In the genomic region with DNA sequence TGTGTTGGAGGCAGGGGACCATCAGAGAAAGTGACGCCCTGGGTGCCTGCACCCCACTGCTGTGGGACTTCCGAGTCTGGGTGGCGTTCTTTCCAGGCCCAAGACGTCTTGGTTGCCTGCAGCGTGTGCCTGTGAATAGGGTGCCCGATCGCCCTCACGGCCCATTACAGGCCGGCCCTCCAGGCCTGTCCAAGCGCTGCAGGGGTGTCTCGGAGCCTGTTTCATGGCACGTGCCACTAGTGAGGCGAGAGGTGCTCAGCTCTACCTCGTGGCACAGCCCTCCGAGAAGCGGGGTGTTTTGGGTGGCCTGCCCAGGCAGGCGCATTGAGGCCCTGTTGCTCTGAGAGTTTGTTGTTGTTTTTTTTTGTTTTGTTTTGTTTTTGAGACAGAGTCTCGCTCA, we compare ENCODE assay signal across 18 cellular contexts. TPM values are rescaled to one million over a fixed set of nuclear protein-coding genes. Genes with fewer than 3 reads are reported as not detected.
DNase-seq lines count a peak whose midpoint lies in the region; ATAC-seq and TF ChIP-seq lines count a peak whose summit lies in the region.
"Had no signal": no experiment of that assay in that cellular context is flagged by ENCODE, and none has a peak within 500 bp of the region (broad histone marks: within the 10 kb centered on the region; RNA-seq: fewer than 3 reads in every experiment).

No MANE protein-coding gene starts in this region.

- H3K4me1 Mint-ChIP-seq in CD14-positive monocyte (peaks cover 3% of the 10 kb centered on the region), WTC11 (no peaks in the 10 kb centered on the region), endodermal cell (no peaks in the 10 kb centered on the region), mesothelial cell of epicardium (no peaks in the 10 kb centered on the region)
- H3K4me1 Mint-ChIP-seq in activated naive CD4-positive, alpha-beta T cell treated with anti-CD3 and anti-CD28 coated beads for 36 hours (ENCODE audit: low read depth): peaks cover 2% of the 10 kb centered on the region

- H3K9me3 ChIP-seq in HEK293 (ENCODE audit: control insufficient read depth, insufficient read depth, low read depth, low read length): no peaks in the 10 kb centered on the region
- H3K9me3 ChIP-seq in endodermal cell (ENCODE audit: control insufficient read depth, low read length): no peaks in the 10 kb centered on the region
- H3K9me3 ChIP-seq: A549, Caco-2 had no signal

- intact Hi-C loops in CD14-positive monocyte (cut with micrococcal nuclease): no loop called here
- intact Hi-C loops in activated naive CD4-positive, alpha-beta T cell treated with anti-CD3 and anti-CD28 coated beads for 36 hours (cut with micrococcal nuclease): no loop called here

- no peak overlapping the region for H3K27ac ChIP-seq in HEK293 (ENCODE audit: extremely low read depth, low read depth, low read length)
- H3K27ac ChIP-seq in endodermal cell (ENCODE audit: low read depth, low read length): no peak overlapping the region
- H3K27ac ChIP-seq: A549 had no signal

- H3K27ac Mint-ChIP-seq in CD14-positive monocyte: peak overlapping the region in 4 of 7 donors; percentile 30 to 71 (median 46)
- H3K27ac Mint-ChIP-seq in WTC11: peak overlapping the region; percentile 93
- H3K27ac Mint-ChIP-seq in endodermal cell: peak overlapping the region; percentile 23
- H3K27ac Mint-ChIP-seq in mesothelial cell of epicardium: no peak overlapping the region
- H3K27ac Mint-ChIP-seq in activated naive CD4-positive, alpha-beta T cell treated with anti-CD3 and anti-CD28 coated beads for 36 hours: no peak overlapping the region
- H3K27ac Mint-ChIP-seq: CD4-positive, CD25-positive, alpha-beta regulatory T cell; CD8-positive, alpha-beta T cell had no signal

- H3K4me3 ChIP-seq in HEK293 (ENCODE audit: low read depth, low read length) (no peak overlapping the region), endodermal cell (ENCODE audit: low read length) (no peak overlapping the region)
- H3K4me3 ChIP-seq: A549, GM12878 had no signal

- H3K9me3 Mint-ChIP-seq in CD14-positive monocyte: no peaks in the 10 kb centered on the region
- H3K9me3 Mint-ChIP-seq in WTC11: no peaks in the 10 kb centered on the region
- no peaks in the 10 kb centered on the region for H3K9me3 Mint-ChIP-seq in endodermal cell
- no peaks in the 10 kb centered on the region for H3K9me3 Mint-ChIP-seq in mesothelial cell of epicardium
- no peaks in the 10 kb centered on the region for H3K9me3 Mint-ChIP-seq in activated naive CD4-positive, alpha-beta T cell treated with anti-CD3 and anti-CD28 coated beads for 36 hours
- H3K9me3 Mint-ChIP-seq: CD4-positive, CD25-positive, alpha-beta regulatory T cell; CD8-positive, alpha-beta T cell had no signal

- H3K36me3 Mint-ChIP-seq in CD14-positive monocyte (peaks cover 68 to 94% of the 10 kb centered on the region in 2 donors), WTC11 (peaks cover 29% of the 10 kb centered on the region), endodermal cell (ENCODE audit: low read depth) (peaks cover 37% of the 10 kb centered on the region), mesothelial cell of epicardium (peaks cover 17% of the 10 kb centered on the region)
- peaks cover 30% of the 10 kb centered on the region for H3K36me3 Mint-ChIP-seq in activated naive CD4-positive, alpha-beta T cell treated with anti-CD3 and anti-CD28 coated beads for 36 hours (ENCODE audit: low read depth)

- POLR2A ChIA-PET in HEK293 (lab: Yijun Ruan, JAX): no interaction called here
- POLR2A ChIA-PET in WTC11 (lab: Charles Lee): no interaction called here

- H3K4me3 Mint-ChIP-seq in CD14-positive monocyte: peak overlapping the region in 1 of 2 donors; percentile 24
- H3K4me3 Mint-ChIP-seq in WTC11: no peak overlapping the region
- H3K4me3 Mint-ChIP-seq in endodermal cell: no peak overlapping the region
- no peak overlapping the region for H3K4me3 Mint-ChIP-seq in mesothelial cell of epicardium
- no peak overlapping the region for H3K4me3 Mint-ChIP-seq in activated naive CD4-positive, alpha-beta T cell treated with anti-CD3 and anti-CD28 coated beads for 36 hours
- H3K4me3 Mint-ChIP-seq: CD8-positive, alpha-beta T cell had no signal

- 93 to 96% methylated on average over 15 to 18 of the region's 18 CpGs for WGBS in endodermal cell (ENCODE audit: insufficient coverage in 1 of 2, insufficient read length in 1 of 2), 2 experiments

- H3K4me1 ChIP-seq in HEK293 (ENCODE audit: control insufficient read depth, insufficient read depth, low read length): no peaks in the 10 kb centered on the region
- H3K4me1 ChIP-seq in endodermal cell (ENCODE audit: control insufficient read depth, insufficient read depth, low read length): no peaks in the 10 kb centered on the region
- H3K4me1 ChIP-seq: A549, Caco-2 had no signal

- no peak for ATAC-seq in WTC11
- ATAC-seq in HG02588 (IDR thresholded peaks at IDR 0.05; ENCODE audit: unreplicated experiment): no peak
- ATAC-seq: A549; CD8-positive, alpha-beta T cell; GM12878 had no signal

- CTCF ChIA-PET in HEK293 (lab: Yijun Ruan, JAX): no interaction called here
- CTCF ChIA-PET in WTC11 (lab: Charles Lee): no interaction called here
- CTCF ChIA-PET in activated naive CD4-positive, alpha-beta T cell treated with anti-CD3 and anti-CD28 coated beads for 36 hours (lab: Charles Lee): interaction anchor here (0.6 kb wide), 1 partner anchor 1794 kb away, joined by 6 read pairs; no protein-coding TSS in a partner anchor

- no peak overlapping the region for H3K9ac ChIP-seq in endodermal cell (ENCODE audit: extremely low read depth, low read length, poor library complexity, severe bottlenecking)

- H3K36me3 ChIP-seq in HEK293 (ENCODE audit: control insufficient read depth in 2 of 2, insufficient read depth in 1 of 2, low read length in 2 of 2) (peaks cover 4 to 64% of the 10 kb centered on the region in 2 experiments; a peak in 2 of 3 replicates), endodermal cell (ENCODE audit: control insufficient read depth, insufficient read depth, low read length) (peaks cover 5% of the 10 kb centered on the region)

- DNase-seq in CD14-positive monocyte (ENCODE audit: low spot score) (no peak), WTC11 (ENCODE audit: low spot score) (no peak), endodermal cell (no peak), mesothelial cell of epicardium (ENCODE audit: low spot score in 2 of 2, unreplicated experiment in 2 of 2) (no peak)
- DNase-seq in activated naive CD4-positive, alpha-beta T cell treated with anti-CD3 and anti-CD28 coated beads for 36 hours: no peak
- DNase-seq: 8988T; Caco-2; CD4-positive, CD25-positive, alpha-beta regulatory T cell; CD8-positive, alpha-beta T cell; DMS79; EL; GDM1; GOT3; HCEC 1CT had no signal

- H3K27me3 ChIP-seq in endodermal cell (ENCODE audit: control insufficient read depth, insufficient read depth, low read length, poor library complexity, severe bottlenecking): no peaks in the 10 kb centered on the region

- H3K27me3 Mint-ChIP-seq in CD14-positive monocyte (ENCODE audit: low read depth in 3 of 3): no peaks in the 10 kb centered on the region
- no peaks in the 10 kb centered on the region for H3K27me3 Mint-ChIP-seq in WTC11 (ENCODE audit: low read depth)
- no peaks in the 10 kb centered on the region for H3K27me3 Mint-ChIP-seq in endodermal cell (ENCODE audit: insufficient read depth)
- H3K27me3 Mint-ChIP-seq in mesothelial cell of epicardium (ENCODE audit: low read depth): no peaks in the 10 kb centered on the region
- H3K27me3 Mint-ChIP-seq in activated naive CD4-positive, alpha-beta T cell treated with anti-CD3 and anti-CD28 coated beads for 36 hours (ENCODE audit: low read depth): no peaks in the 10 kb centered on the region
- H3K27me3 Mint-ChIP-seq: CD4-positive, CD25-positive, alpha-beta regulatory T cell had no signal

- TF ChIP-seq CTCF in CD14-positive monocyte (IDR thresholded peaks at IDR 0.05): no peak
- no peak for TF ChIP-seq CTCF in HEK293 (tag by site-specific recombination; IDR thresholded peaks at IDR 0.05)
- no peak for TF ChIP-seq CTCF in WTC11 (IDR thresholded peaks at IDR 0.05)
- no peak for TF ChIP-seq CTCF in endodermal cell (conservative IDR thresholded peaks at IDR 0.05)
- no peak for TF ChIP-seq CTCF in mesothelial cell of epicardium (IDR thresholded peaks at IDR 0.05; ENCODE audit: unreplicated experiment)

RNA-seq across cellular contexts. Expression of a gene that starts 30.1 kb away (rescaled TPM):
- polyA plus RNA-seq in CD14-positive monocyte: under 1 TPM; 0.32 to 0.75 TPM
- total RNA-seq in WTC11 (2021): 99.2 to 111 TPM (median 103 TPM) in 3 replicates
- total RNA-seq in endodermal cell: 100 to 1,000 TPM in 1 of 2 donors, 10 to 100 TPM in 1; 84.3 to 102 TPM
- 78.1 TPM for polyA plus RNA-seq in endodermal cell (2013, experiment 1 of 2)
- polyA plus RNA-seq in endodermal cell (2013, experiment 2 of 2): 65.1 TPM
- 54.1 to 59.1 TPM (median 58.2 TPM) in 3 replicates for total RNA-seq in mesothelial cell of epicardium
- 10 to 100 TPM; 48.7 to 55.0 TPM for total RNA-seq in activated naive CD4-positive, alpha-beta T cell treated with anti-CD3 and anti-CD28 coated beads for 36 hours

RNA-seq across cellular contexts. Expression of a gene that starts 42.3 kb away (rescaled TPM):
- polyA plus RNA-seq in CD14-positive monocyte: 10 to 100 TPM; 62.1 to 69.0 TPM
- total RNA-seq in WTC11 (2021): 164 to 189 TPM (median 167 TPM) in 3 replicates
- 100 to 1,000 TPM; 146 to 192 TPM for total RNA-seq in endodermal cell
- polyA plus RNA-seq in endodermal cell (2013, experiment 1 of 2): 103 TPM
- 96.8 TPM for polyA plus RNA-seq in endodermal cell (2013, experiment 2 of 2)
- total RNA-seq in mesothelial cell of epicardium: 73.4 to 75.6 TPM (median 73.8 TPM) in 3 replicates
- total RNA-seq in activated naive CD4-positive, alpha-beta T cell treated with anti-CD3 and anti-CD28 coated beads for 36 hours: 10 to 100 TPM; 56.9 to 60.6 TPM

RNA-seq across cellular contexts. Expression of a gene that starts 42.4 kb away (rescaled TPM):
- polyA plus RNA-seq in CD14-positive monocyte: 10 to 100 TPM in 1 of 2 donors, 1 to 10 TPM in 1; 9.6 to 12.4 TPM
- 160 to 190 TPM (median 163 TPM) in 3 replicates for total RNA-seq in WTC11 (2021)
- total RNA-seq in endodermal cell: 100 to 1,000 TPM; 162 to 181 TPM
- 115 TPM for polyA plus RNA-seq in endodermal cell (2013, experiment 1 of 2)
- polyA plus RNA-seq in endodermal cell (2013, experiment 2 of 2): 103 TPM
- total RNA-seq in mesothelial cell of epicardium: 107 to 116 TPM (median 115 TPM) in 3 replicates
- 10 to 100 TPM; 60.5 to 64.2 TPM for total RNA-seq in activated naive CD4-positive, alpha-beta T cell treated with anti-CD3 and anti-CD28 coated beads for 36 hours

RNA-seq across cellular contexts. Expression of a gene that starts 42.8 kb away (rescaled TPM):
- polyA plus RNA-seq in CD14-positive monocyte: 10 to 100 TPM in 1 of 2 donors, 1 to 10 TPM in 1; 8.0 to 11.6 TPM
- total RNA-seq in WTC11 (2021): 167 to 184 TPM (median 169 TPM) in 3 replicates
- total RNA-seq in endodermal cell: 100 to 1,000 TPM; 126 to 132 TPM
- polyA plus RNA-seq in endodermal cell (2013, experiment 1 of 2): 147 TPM
- polyA plus RNA-seq in endodermal cell (2013, experiment 2 of 2): 122 TPM
- total RNA-seq in mesothelial cell of epicardium: 142 to 156 TPM (median 146 TPM) in 3 replicates
- total RNA-seq in activated naive CD4-positive, alpha-beta T cell treated with anti-CD3 and anti-CD28 coated beads for 36 hours: 100 to 1,000 TPM; 154 to 158 TPM

RNA-seq across cellular contexts. Expression of a gene that starts 55.3 kb away (rescaled TPM):
- not detected for polyA plus RNA-seq in CD14-positive monocyte
- total RNA-seq in WTC11 (2021): 4.7 to 11.2 TPM (median 5.2 TPM) in 3 replicates
- 10 to 100 TPM; 20.5 to 35.1 TPM for total RNA-seq in endodermal cell
- 4.8 TPM for polyA plus RNA-seq in endodermal cell (2013, experiment 1 of 2)
- 5.6 TPM for polyA plus RNA-seq in endodermal cell (2013, experiment 2 of 2)
- 42.4 to 50.1 TPM (median 44.5 TPM) in 3 replicates for total RNA-seq in mesothelial cell of epicardium
- total RNA-seq in activated naive CD4-positive, alpha-beta T cell treated with anti-CD3 and anti-CD28 coated beads for 36 hours: 1 to 10 TPM; 2.6 to 4.0 TPM
- polyA plus RNA-seq: CD4-positive, CD25-positive, alpha-beta regulatory T cell had no signal

Comparison
In these comparisons a context has a peak if more than half of its experiments do, and no peak if none do; other contexts are left out.
1. H3K27ac Mint-ChIP-seq: peak in CD14-positive monocyte (4 of 7), WTC11 (single experiment) and endodermal cell (single experiment); none in mesothelial cell of epicardium (single experiment) and activated naive CD4-positive, alpha-beta T cell treated with anti-CD3 and anti-CD28 coated beads for 36 hours (single experiment).